ENCODE assay signal across 8 cellular contexts in the genomic region with DNA sequence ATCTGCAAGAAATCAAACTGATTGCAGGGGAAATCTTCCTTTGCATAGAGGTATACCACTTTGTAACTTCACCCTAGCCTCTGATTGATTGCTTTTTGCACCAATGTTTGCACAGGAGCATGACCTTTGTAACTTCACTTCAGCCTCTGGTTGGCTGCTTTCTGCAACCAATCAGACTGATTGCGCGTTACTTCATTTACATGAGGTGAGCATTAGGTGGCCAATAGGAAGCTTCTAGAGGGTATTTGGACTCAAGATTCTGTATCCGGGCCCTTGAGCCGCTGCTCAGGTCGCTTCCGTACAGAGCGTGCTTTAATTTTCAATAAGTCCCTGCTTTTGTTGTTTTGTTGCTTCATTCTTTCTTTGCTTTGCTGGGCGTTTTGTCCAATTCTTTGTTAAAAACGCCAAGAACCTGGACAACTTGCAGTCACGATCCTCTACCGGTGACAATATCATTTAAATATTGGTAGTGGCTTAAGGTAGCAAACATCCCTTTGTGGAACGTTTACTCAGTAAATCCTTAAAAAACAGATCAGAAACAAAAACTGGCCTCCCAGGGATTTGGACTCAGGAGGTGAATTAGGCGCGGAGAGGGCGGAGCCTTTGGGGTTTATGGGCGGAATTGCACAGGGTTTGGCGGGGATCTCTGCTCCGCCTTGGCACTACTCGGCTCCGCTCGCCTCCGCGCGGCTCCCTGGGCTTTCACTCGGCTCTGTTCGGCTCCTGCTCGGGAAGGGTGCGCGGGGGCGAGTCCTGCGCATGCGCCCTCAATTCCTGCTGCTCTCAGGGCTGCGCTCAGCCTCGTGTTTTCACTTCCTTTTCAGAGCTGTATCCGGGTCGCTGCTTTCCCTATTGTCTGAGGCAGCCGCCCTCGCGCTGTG. TPM values are rescaled to one million over a fixed set of nuclear protein-coding genes. Genes with fewer than 3 reads are reported as not detected.
DNase-seq lines count a peak whose midpoint lies in the region; ATAC-seq, FAIRE-seq and TF ChIP-seq lines count a peak whose summit lies in the region.

A gene with protein sequence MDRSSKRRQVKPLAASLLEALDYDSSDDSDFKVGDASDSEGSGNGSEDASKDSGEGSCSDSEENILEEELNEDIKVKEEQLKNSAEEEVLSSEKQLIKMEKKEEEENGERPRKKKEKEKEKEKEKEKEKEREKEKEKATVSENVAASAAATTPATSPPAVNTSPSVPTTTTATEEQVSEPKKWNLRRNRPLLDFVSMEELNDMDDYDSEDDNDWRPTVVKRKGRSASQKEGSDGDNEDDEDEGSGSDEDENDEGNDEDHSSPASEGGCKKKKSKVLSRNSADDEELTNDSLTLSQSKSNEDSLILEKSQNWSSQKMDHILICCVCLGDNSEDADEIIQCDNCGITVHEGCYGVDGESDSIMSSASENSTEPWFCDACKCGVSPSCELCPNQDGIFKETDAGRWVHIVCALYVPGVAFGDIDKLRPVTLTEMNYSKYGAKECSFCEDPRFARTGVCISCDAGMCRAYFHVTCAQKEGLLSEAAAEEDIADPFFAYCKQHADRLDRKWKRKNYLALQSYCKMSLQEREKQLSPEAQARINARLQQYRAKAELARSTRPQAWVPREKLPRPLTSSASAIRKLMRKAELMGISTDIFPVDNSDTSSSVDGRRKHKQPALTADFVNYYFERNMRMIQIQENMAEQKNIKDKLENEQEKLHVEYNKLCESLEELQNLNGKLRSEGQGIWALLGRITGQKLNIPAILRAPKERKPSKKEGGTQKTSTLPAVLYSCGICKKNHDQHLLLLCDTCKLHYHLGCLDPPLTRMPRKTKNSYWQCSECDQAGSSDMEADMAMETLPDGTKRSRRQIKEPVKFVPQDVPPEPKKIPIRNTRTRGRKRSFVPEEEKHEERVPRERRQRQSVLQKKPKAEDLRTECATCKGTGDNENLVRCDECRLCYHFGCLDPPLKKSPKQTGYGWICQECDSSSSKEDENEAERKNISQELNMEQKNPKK (plus strand): TSS at position 812 of the 881 bp plus-strand sequence. CDS start 452 bp downstream, outside the sequence.

- H3K27ac ChIP-seq in KOPT-K1 (ENCODE audit: low read depth, low read length, poor library complexity, severe bottlenecking) (peak within 1 kb of the TSS; percentile 84), esophagus muscularis mucosa (replicated peaks in 1 of 4) (peak within 1 kb of the TSS; percentile 84 to 89 (median 86)), muscle layer of duodenum (ENCODE audit: low read length) (peak within 1 kb of the TSS; percentile 79)

- H3K36me3 ChIP-seq in KOPT-K1 (ENCODE audit: insufficient read depth, low read length) (peaks cover 29% of the 10 kb centered on the region), esophagus muscularis mucosa (peaks cover 0 to 4% (median 0%) of the 10 kb centered on the region in 4 donors), muscle layer of duodenum (ENCODE audit: control insufficient read depth in 1 of 2, insufficient read depth in 2 of 2, low read length in 2 of 2) (peaks cover 0 to 6% of the 10 kb centered on the region in 2 donors)

- H3K4me3 Mint-ChIP-seq in activated T-cell treated with anti-CD3 and anti-CD28 coated beads, Interleukin-2, amount 50 U/mL, for 72 hours: peak within 1 kb of the TSS; percentile 92 to 96

- FAIRE-seq in RCC 7860 (lab: Jason Lieb, UNC): peak; percentile 91

- TF ChIP-seq POLR2A in esophagus muscularis mucosa (IDR thresholded peaks at IDR 0.05; ENCODE audit: low read depth): no peak

- H3K27me3 Mint-ChIP-seq in activated T-cell treated with anti-CD3 and anti-CD28 coated beads, Interleukin-2, amount 50 U/mL, for 72 hours (ENCODE audit: low read depth): no peaks in the 10 kb centered on the region

- no peak for TF ChIP-seq EP300 in esophagus muscularis mucosa (IDR thresholded peaks at IDR 0.05)

- 16% methylated on average over 38 of the region's 39 CpGs for WGBS in esophagus muscularis mucosa

- no peak for TF ChIP-seq CTCF in esophagus muscularis mucosa (IDR thresholded peaks at IDR 0.05)

- H3K4me3 ChIP-seq in esophagus muscularis mucosa: peak within 1 kb of the TSS; percentile 77 to 94 (median 90)
- peak within 1 kb of the TSS; percentile 91 to 98 for H3K4me3 ChIP-seq in muscle layer of duodenum (ENCODE audit: low read depth in 1 of 2, low read length in 2 of 2)

- H3K27ac Mint-ChIP-seq in activated T-cell treated with anti-CD3 and anti-CD28 coated beads, Interleukin-2, amount 50 U/mL, for 72 hours: peak within 1 kb of the TSS; percentile 74

- H3K4me1 ChIP-seq in esophagus muscularis mucosa: peaks cover 11 to 26% (median 20%) of the 10 kb centered on the region in 4 donors
- H3K4me1 ChIP-seq in muscle layer of duodenum (ENCODE audit: control insufficient read depth in 1 of 2, insufficient read depth in 2 of 2, low read length in 2 of 2): peaks cover 0 to 15% of the 10 kb centered on the region in 2 donors

- DNase-seq in DMS79 (lab: John Stamatoyannopoulos, UW) (peak; percentile 97), RCC 7860 (ENCODE audit: low spot score) (peak; percentile 96), esophagus muscularis mucosa (ENCODE audit: extremely low spot score) (peak; percentile 98)
- DNase-seq in activated T-cell treated with anti-CD3 and anti-CD28 coated beads, Interleukin-2, amount 50 U/mL, for 72 hours: peak; percentile 94 to 95
- peak; percentile 90 to 93 for DNase-seq in stimulated activated CD8-positive, alpha-beta memory T cell treated with anti-CD3 and anti-CD28 coated beads, Interleukin-7, amount 100 ng/mL, for 4 hours (ENCODE audit: low read depth in 2 of 2)

- intact Hi-C loops in esophagus muscularis mucosa (cut with DNase I): loop anchor here (2.0 to 5.0 kb wide), 2 partner anchors 32 to 41 kb away; a partner anchor contains a TSS

- H3K9me3 Mint-ChIP-seq in activated T-cell treated with anti-CD3 and anti-CD28 coated beads, Interleukin-2, amount 50 U/mL, for 72 hours: no peaks in the 10 kb centered on the region

- H3K9me3 ChIP-seq in KOPT-K1 (ENCODE audit: insufficient read depth, low read length, poor library complexity, severe bottlenecking) (no peaks in the 10 kb centered on the region), esophagus muscularis mucosa (no peaks in the 10 kb centered on the region), muscle layer of duodenum (ENCODE audit: control insufficient read depth in 1 of 2, low read length in 2 of 2) (no peaks in the 10 kb centered on the region)

- H3K4me1 Mint-ChIP-seq in activated T-cell treated with anti-CD3 and anti-CD28 coated beads, Interleukin-2, amount 50 U/mL, for 72 hours (ENCODE audit: low read depth): peaks cover 31% of the 10 kb centered on the region

- peaks cover 9 to 15% of the 10 kb centered on the region in 2 donors for H3K36me3 Mint-ChIP-seq in activated T-cell treated with anti-CD3 and anti-CD28 coated beads, Interleukin-2, amount 50 U/mL, for 72 hours (ENCODE audit: insufficient read depth in 2 of 2)

- H3K27me3 ChIP-seq in esophagus muscularis mucosa (no peaks in the 10 kb centered on the region), muscle layer of duodenum (ENCODE audit: low read depth, low read length) (no peaks in the 10 kb centered on the region)

- ATAC-seq in GM21786 (IDR thresholded peaks at IDR 0.05; ENCODE audit: unreplicated experiment): peak; percentile 92
- ATAC-seq in activated T-cell treated with anti-CD3 and anti-CD28 coated beads, Interleukin-2, amount 50 U/mL, for 72 hours (replicated peaks in 1 of 2): peak; percentile 97 to 98

RNA-seq across cellular contexts. Expression of the gene that starts here (rescaled TPM):
- 10 to 100 TPM; 34.3 to 40.1 TPM for total RNA-seq in activated T-cell treated with anti-CD3 and anti-CD28 coated beads, Interleukin-2, amount 50 U/mL, for 72 hours
- 10 to 100 TPM; 23.0 to 50.7 (median 29.1) TPM for total RNA-seq in esophagus muscularis mucosa

Comparison
In these comparisons a context has a peak if more than half of its experiments do, and no peak if none do; other contexts are left out.
1. Peak in every context shown above with its lines: DNase-seq, ATAC-seq, H3K4me3 ChIP-seq and H3K27ac ChIP-seq.